1 cellular context compared by ENCODE assay signal in genomic region chr11:1126935-1127663, GRCh38.
TF ChIP-seq lines count a peak whose summit lies in the region.

No MANE protein-coding gene starts in this region.

TF ChIP-seq in GM23338, 12 proteins besides CTCF, POLR2A, EP300 and RAD21:
- no peak for TF ChIP-seq EZH2 (IDR thresholded peaks at IDR 0.05; ENCODE audit: low read depth, unreplicated experiment)
- no peak for TF ChIP-seq ZNF114 (CRISPR knock-in tag; IDR thresholded peaks at IDR 0.05)
- no peak for TF ChIP-seq ZNF462 (CRISPR knock-in tag; IDR thresholded peaks at IDR 0.05)
- no peak for TF ChIP-seq STAT1 (IDR thresholded peaks at IDR 0.05; ENCODE audit: unreplicated experiment)
- no peak for TF ChIP-seq ZNF331 (CRISPR knock-in tag; IDR thresholded peaks at IDR 0.05; ENCODE audit: low read depth)
- no peak for TF ChIP-seq NANOG (IDR thresholded peaks at IDR 0.05; ENCODE audit: borderline replicate concordance)
- TF ChIP-seq JUNB (IDR thresholded peaks at IDR 0.05; ENCODE audit: unreplicated experiment) = no peak
- TF ChIP-seq CREB1 (CRISPR knock-in tag; IDR thresholded peaks at IDR 0.05; ENCODE audit: low read depth) = no peak
- TF ChIP-seq EZH2phosphoT487 (IDR thresholded peaks at IDR 0.05; ENCODE audit: unreplicated experiment) = no peak
- TF ChIP-seq ETS1 (IDR thresholded peaks at IDR 0.05) = no peak
- TF ChIP-seq POLR2AphosphoS5 (IDR thresholded peaks at IDR 0.05; ENCODE audit: low read depth) = no peak
- TF ChIP-seq REST (IDR thresholded peaks at IDR 0.05; ENCODE audit: unreplicated experiment) = no peak
